ENCODE assay signal across 1 cellular context in genomic region chr22:45268958-45269844, GRCh38.
TF ChIP-seq lines count a peak whose summit lies in the region.

No MANE protein-coding gene starts in this region.

TF ChIP-seq in GM12878, 131 proteins besides CTCF, POLR2A, EP300 and RAD21:
- TF ChIP-seq E2F8 (IDR thresholded peaks at IDR 0.05; ENCODE audit: low read depth, partially characterized antibody) (no peak), EGR1 (IDR thresholded peaks at IDR 0.05; ENCODE audit: borderline replicate concordance in 1 of 2, low read depth in 2 of 2, low read length in 2 of 2) (peak in 1 of 2 experiments; percentile 88; a peak in 2 of 3 replicates), FOXM1 (IDR thresholded peaks at IDR 0.05; ENCODE audit: low read depth, low read length) (no peak), RFX5 (IDR thresholded peaks at IDR 0.05; ENCODE audit: low read depth, low read length) (no peak), CUX1 (IDR thresholded peaks at IDR 0.05; ENCODE audit: insufficient replicate concordance, low read depth, low read length) (no peak), RELA (IDR thresholded peaks at IDR 0.05; ENCODE audit: borderline replicate concordance, partially characterized antibody) (peak; percentile 14), ZBTB11 (CRISPR knock-in tag; IDR thresholded peaks at IDR 0.05) (no peak), CEBPZ (IDR thresholded peaks at IDR 0.05; ENCODE audit: low read depth, low read length) (no peak), NR2C1 (IDR thresholded peaks at IDR 0.05) (no peak), ZZZ3 (IDR thresholded peaks at IDR 0.05; ENCODE audit: control insufficient read depth, insufficient read length, low read depth) (no peak), MXI1 (IDR thresholded peaks at IDR 0.05; ENCODE audit: low read depth, low read length) (no peak), RBBP5 (conservative IDR thresholded peaks at IDR 0.05) (no peak), CEBPB (IDR thresholded peaks at IDR 0.05; ENCODE audit: borderline replicate concordance in 1 of 2, low read depth in 2 of 2, low read length in 2 of 2) (no peak), SMAD1 (IDR thresholded peaks at IDR 0.05; ENCODE audit: low read depth, partially characterized antibody) (no peak), SIX5 (IDR thresholded peaks at IDR 0.05; ENCODE audit: low read depth, low read length, severe bottlenecking) (no peak), EED (IDR thresholded peaks at IDR 0.05; ENCODE audit: low read depth) (no peak), STAT1 (conservative IDR thresholded peaks at IDR 0.05) (0 out of 2 replicates have a peak, but pooled peaks have one; percentile 51), BHLHE40 (IDR thresholded peaks at IDR 0.05; ENCODE audit: borderline replicate concordance in 1 of 2, low read depth in 2 of 2, low read length in 1 of 2) (peak; percentile 25 to 40; a peak in 3 of 4 replicates), ZNF592 (IDR thresholded peaks at IDR 0.05) (no peak), SMAD5 (IDR thresholded peaks at IDR 0.05; ENCODE audit: low read depth) (no peak), IKZF1 (conservative IDR thresholded peaks at IDR 0.05) (0 out of 2 replicates have a peak, but pooled peaks have one; percentile 11), SRF (IDR thresholded peaks at IDR 0.05; ENCODE audit: low read depth in 2 of 2, low read length in 2 of 2) (no peak), YY1 (IDR thresholded peaks at IDR 0.05; ENCODE audit: low read depth, low read length) (peak; percentile 71), TAF1 (IDR thresholded peaks at IDR 0.05; ENCODE audit: borderline replicate concordance, low read depth, low read length) (no peak), CBX3 (IDR thresholded peaks at IDR 0.05; ENCODE audit: borderline replicate concordance, low read depth) (no peak), DPF2 (IDR thresholded peaks at IDR 0.05) (no peak), ATF7 (IDR thresholded peaks at IDR 0.05; ENCODE audit: low read depth) (no peak), SMC3 (IDR thresholded peaks at IDR 0.05; ENCODE audit: borderline replicate concordance, low read length) (peak; percentile 81), USF2 (IDR thresholded peaks at IDR 0.05; ENCODE audit: borderline replicate concordance, low read depth, low read length) (no peak), SIN3A (IDR thresholded peaks at IDR 0.05; ENCODE audit: low read depth, low read length) (no peak), POU2F2 (IDR thresholded peaks at IDR 0.05; ENCODE audit: borderline replicate concordance, low read depth, low read length) (no peak), YBX1 (IDR thresholded peaks at IDR 0.05) (no peak), TCF7 (IDR thresholded peaks at IDR 0.05; ENCODE audit: borderline replicate concordance) (no peak), STAT3 (IDR thresholded peaks at IDR 0.05; ENCODE audit: low read depth, low read length) (no peak)
